ENCODE assay signal across 16 cellular contexts in genomic region chr10:110430369-110431273, GRCh38.
DNase-seq lines count a peak whose midpoint lies in the region; ATAC-seq and TF ChIP-seq lines count a peak whose summit lies in the region.
"Had no signal": no experiment of that assay in that cellular context is flagged by ENCODE, and none has a peak within 500 bp of the region (broad histone marks: within the 10 kb centered on the region; RNA-seq: fewer than 3 reads in every experiment).

No MANE protein-coding gene starts in this region.

- H3K27ac ChIP-seq in RWPE1 = peak overlapping the region; percentile 10; the same call in 1 of the 2 replicates
- H3K27ac ChIP-seq in transverse colon = no peak overlapping the region
- H3K27ac ChIP-seq: heart right ventricle had no signal

- in situ Hi-C loops in transverse colon (cut with MboI; ENCODE audit: low pct_ligation_motif_present in 1 of 4, low pct_unique_long_range_greater_than_20kb in 1 of 4, low sequenced_read_pairs in 3 of 4) = no loop called here

- POLR2A ChIA-PET in RWPE1 (lab: Yijun Ruan, JAX; ENCODE audit: low non-redundant PET) = no interaction called here

- H3K36me3 ChIP-seq in transverse colon = no peaks in the 10 kb centered on the region
- H3K36me3 ChIP-seq: heart right ventricle had no signal

- ATAC-seq in left ventricle myocardium superior = no peak
- no peak for ATAC-seq in HG03097 (IDR thresholded peaks at IDR 0.05; ENCODE audit: low FRiP score, unreplicated experiment)
- ATAC-seq: heart right ventricle; stimulated activated naive CD8-positive, alpha-beta T cell treated with anti-CD3 and anti-CD28 coated beads, Interleukin-15, Interleukin-2, amounts not matched to agents 100 U/mL and 50 U/mL, for 24 hours had no signal

- DNase-seq in cardiac septum (ENCODE audit: low spot score) (peak; percentile 67), left ventricle myocardium superior (no peak), RWPE1 (ENCODE audit: low spot score) (no peak), fibroblast of villous mesenchyme (ENCODE audit: low read depth) (peak; percentile 25), transverse colon (peak; percentile 4), globus pallidus (ENCODE audit: low spot score) (no peak), KG1 (lab: John Stamatoyannopoulos, UW) (no peak)
- DNase-seq: activated CD4-positive, alpha-beta T cell treated with anti-CD3 and anti-CD28 coated beads, Interleukin-2, amount 10 ng/mL, durations not matched to agents 7 days and 5 days; heart right ventricle; Karpas-422; kidney; NCI-H345; NK-92 treated with Interleukin-12 subunit alpha and Interleukin-12 subunit beta, amount 100 ng/mL, for 24 hours; SHP77; stimulated activated naive CD8-positive, alpha-beta T cell treated with anti-CD3 and anti-CD28 coated beads, Interleukin-15, Interleukin-2, amounts not matched to agents 100 U/mL and 50 U/mL, for 24 hours had no signal

- CTCF ChIA-PET in RWPE1 (lab: Yijun Ruan, JAX) = interaction anchor here (0.6 kb wide), 1 partner anchor 102 kb away, joined by 5 read pairs; no protein-coding TSS in a partner anchor

- TF ChIP-seq CTCF in RWPE1 (conservative IDR thresholded peaks at IDR 0.05; ENCODE audit: low read depth) (no peak), fibroblast of villous mesenchyme (IDR thresholded peaks at IDR 0.05; ENCODE audit: insufficient read depth, low read depth, low read length) (no peak), transverse colon (IDR thresholded peaks at IDR 0.05) (no peak)

- TF ChIP-seq EP300 in transverse colon (IDR thresholded peaks at IDR 0.05; ENCODE audit: low read depth) = no peak

- no peaks in the 10 kb centered on the region for H3K9me3 ChIP-seq in transverse colon

- WGBS in transverse colon (ENCODE audit: low coverage in 1 of 2), 2 donors = 62 to 77% methylated on average over 4 to 12 of the region's 13 CpGs

- intact Hi-C loops in cardiac septum (cut with DNase I) = no loop called here
- intact Hi-C loops in left ventricle myocardium superior (cut with micrococcal nuclease) = no loop called here
- intact Hi-C loops in transverse colon (cut with DNase I; ENCODE audit: low total_unique reads) = no loop called here

- peaks cover 2 to 16% (median 5%) of the 10 kb centered on the region in 4 donors for H3K4me1 ChIP-seq in transverse colon

- no peak overlapping the region for H3K4me3 ChIP-seq in fibroblast of villous mesenchyme (ENCODE audit: low read depth, low read length)
- no peak overlapping the region for H3K4me3 ChIP-seq in transverse colon
- H3K4me3 ChIP-seq: heart right ventricle had no signal

- H3K27me3 ChIP-seq in transverse colon = no peaks in the 10 kb centered on the region
- H3K27me3 ChIP-seq: heart right ventricle had no signal

- TF ChIP-seq POLR2A in transverse colon (IDR thresholded peaks at IDR 0.05) = no peak

Comparison
In these comparisons a context has a peak if more than half of its experiments do, and no peak if none do; other contexts are left out.
1. DNase-seq: peak in cardiac septum (single experiment), fibroblast of villous mesenchyme (single experiment) and transverse colon (single experiment); none in left ventricle myocardium superior (single experiment), RWPE1 (single experiment), globus pallidus (single experiment) and KG1 (single experiment).